Comparison of ENCODE assay signal across 8 cellular contexts in the genomic region with DNA sequence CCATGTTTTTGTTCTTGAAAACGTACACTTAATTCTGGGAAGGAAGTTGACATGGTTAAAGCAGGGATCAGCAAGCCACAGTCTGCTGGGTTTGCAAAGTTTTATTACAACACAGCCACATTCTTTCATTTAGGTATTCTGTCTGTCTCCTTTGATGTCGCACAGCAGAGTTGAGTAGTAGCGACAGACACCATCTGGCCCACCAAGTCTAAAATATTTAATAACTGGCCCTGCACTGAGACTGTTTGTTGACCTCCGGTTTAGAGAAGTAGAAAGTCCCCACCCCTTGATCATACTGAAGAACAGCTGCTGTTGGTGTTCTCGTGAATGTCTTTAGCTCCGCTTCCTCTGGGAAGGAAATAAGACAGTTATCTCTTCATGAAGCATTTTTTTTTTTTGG.
DNase-seq lines count a peak whose midpoint lies in the region; ATAC-seq and TF ChIP-seq lines count a peak whose summit lies in the region.

No MANE protein-coding gene starts in this region.

- H3K4me1 Mint-ChIP-seq in activated naive CD4-positive, alpha-beta T cell treated with anti-CD3 and anti-CD28 coated beads for 36 hours (ENCODE audit: low read depth) = peaks cover 31% of the 10 kb centered on the region

- H3K23ac ChIP-seq in mesenchymal stem cell (ENCODE audit: low read length in 2 of 2) = no peak overlapping the region

- H2BK12ac ChIP-seq in mesenchymal stem cell (ENCODE audit: low read length in 2 of 2) = no peak overlapping the region

- CTCF ChIA-PET in activated naive CD4-positive, alpha-beta T cell treated with anti-CD3 and anti-CD28 coated beads for 36 hours (lab: Charles Lee) = interaction anchor here (0.8 to 0.9 kb wide), 2 partner anchors 9 to 10 kb away, joined by 3 to 4 read pairs; no protein-coding TSS in a partner anchor

- ATAC-seq in GM18858 (IDR thresholded peaks at IDR 0.05; ENCODE audit: unreplicated experiment) (peak; percentile 67), HG02588 (IDR thresholded peaks at IDR 0.05; ENCODE audit: unreplicated experiment) (peak; percentile 49)

- H3K36me3 Mint-ChIP-seq in activated naive CD4-positive, alpha-beta T cell treated with anti-CD3 and anti-CD28 coated beads for 36 hours (ENCODE audit: low read depth) = peaks cover 26% of the 10 kb centered on the region

- no peak overlapping the region for H4K8ac ChIP-seq in mesenchymal stem cell (ENCODE audit: low read length)

- no peak overlapping the region for H2AK5ac ChIP-seq in mesenchymal stem cell (ENCODE audit: low read length, severe bottlenecking)

- no peak overlapping the region for H2BK120ac ChIP-seq in mesenchymal stem cell (ENCODE audit: low read depth, low read length)

- H2AFZ ChIP-seq in OCI-LY1 (ENCODE audit: low read length) (no peak overlapping the region), mesenchymal stem cell (ENCODE audit: low read depth, low read length) (no peak overlapping the region)

- peaks cover 4% of the 10 kb centered on the region for H3K9me3 Mint-ChIP-seq in activated naive CD4-positive, alpha-beta T cell treated with anti-CD3 and anti-CD28 coated beads for 36 hours

- no peaks in the 10 kb centered on the region for H3K9me2 ChIP-seq in OCI-LY1 (ENCODE audit: low read depth, low read length)

- H3K4me2 ChIP-seq in OCI-LY1 (ENCODE audit: low read length) = peak overlapping the region; percentile 70
- H3K4me2 ChIP-seq in mesenchymal stem cell (ENCODE audit: low read length, poor library complexity, severe bottlenecking) = no peak overlapping the region

- H3K4ac ChIP-seq in mesenchymal stem cell (ENCODE audit: low read depth in 1 of 2, low read length in 2 of 2) = no peak overlapping the region

- intact Hi-C loops in activated naive CD4-positive, alpha-beta T cell treated with anti-CD3 and anti-CD28 coated beads for 36 hours (cut with micrococcal nuclease) = loop anchor here (1.0 kb wide), 1 partner anchor 9 kb away; no protein-coding TSS in a partner anchor

- H3K18ac ChIP-seq in mesenchymal stem cell (ENCODE audit: low read depth in 1 of 2, low read length in 2 of 2) = no peak overlapping the region

- peak overlapping the region; percentile 95 for H3K27ac ChIP-seq in OCI-LY1 (ENCODE audit: low read depth, low read length, poor library complexity, severe bottlenecking)
- H3K27ac ChIP-seq in mesenchymal stem cell (ENCODE audit: low read length, poor library complexity, severe bottlenecking) = no peak overlapping the region

- no peak overlapping the region for H2BK15ac ChIP-seq in mesenchymal stem cell (ENCODE audit: low read depth, poor library complexity, severe bottlenecking)

- peaks cover 29% of the 10 kb centered on the region for H3K36me3 ChIP-seq in OCI-LY1 (ENCODE audit: insufficient read depth, low read length)
- H3K36me3 ChIP-seq in mesenchymal stem cell (ENCODE audit: control insufficient read depth in 1 of 2, insufficient read depth in 2 of 2, low read depth in 1 of 2, low read length in 2 of 2) = peaks cover 4% of the 10 kb centered on the region in 2 experiments

- 75% methylated on average over 6 of the region's 6 CpGs for WGBS in mesenchymal stem cell

- no peak overlapping the region for H3K14ac ChIP-seq in mesenchymal stem cell (ENCODE audit: low read length in 2 of 2)

- no peaks in the 10 kb centered on the region for H4K20me1 ChIP-seq in OCI-LY1 (ENCODE audit: insufficient read depth, low read length)

- H3K9ac ChIP-seq in OCI-LY1 (ENCODE audit: low read length) (peak overlapping the region; percentile 67), mesenchymal stem cell (ENCODE audit: low read length) (no peak overlapping the region)

- H3K79me1 ChIP-seq in mesenchymal stem cell (replicated peaks; ENCODE audit: low read length, poor library complexity, severe bottlenecking) = peaks cover 14% of the 10 kb centered on the region

- H3K4me3 ChIP-seq in OCI-LY1 (ENCODE audit: low read depth, low read length, poor library complexity, severe bottlenecking) = peak overlapping the region; percentile 62
- no peak overlapping the region for H3K4me3 ChIP-seq in mesenchymal stem cell (ENCODE audit: insufficient read depth in 1 of 2, low read depth in 1 of 2, low read length in 2 of 2)

- H3K27ac Mint-ChIP-seq in activated naive CD4-positive, alpha-beta T cell treated with anti-CD3 and anti-CD28 coated beads for 36 hours = no peak overlapping the region

- H3K27me3 Mint-ChIP-seq in activated naive CD4-positive, alpha-beta T cell treated with anti-CD3 and anti-CD28 coated beads for 36 hours (ENCODE audit: low read depth) = no peaks in the 10 kb centered on the region

- peaks cover 76% of the 10 kb centered on the region for H3K4me1 ChIP-seq in OCI-LY1 (ENCODE audit: insufficient read depth, low read length, severe bottlenecking)
- peaks cover 5% of the 10 kb centered on the region for H3K4me1 ChIP-seq in mesenchymal stem cell (ENCODE audit: control insufficient read depth, insufficient read depth, low read depth, low read length)

- TF ChIP-seq CTCF in OCI-LY1 (IDR thresholded peaks at IDR 0.05; ENCODE audit: low read length) = 0 out of 2 replicates have a peak, but pooled peaks have one; percentile 14

- H2BK5ac ChIP-seq in mesenchymal stem cell (ENCODE audit: low read depth, low read length, poor library complexity, severe bottlenecking) = no peak overlapping the region

- H3K79me2 ChIP-seq in OCI-LY1 (ENCODE audit: insufficient read depth, low read length) = peaks cover 14% of the 10 kb centered on the region

- no peak overlapping the region for H4K91ac ChIP-seq in mesenchymal stem cell (ENCODE audit: low read length)

- H3K4me3 Mint-ChIP-seq in activated naive CD4-positive, alpha-beta T cell treated with anti-CD3 and anti-CD28 coated beads for 36 hours = no peak overlapping the region

- no peaks in the 10 kb centered on the region for H3K27me3 ChIP-seq in OCI-LY1 (ENCODE audit: insufficient read depth, low read length)
- H3K27me3 ChIP-seq in mesenchymal stem cell (ENCODE audit: control insufficient read depth in 1 of 2, insufficient read depth in 1 of 2, low read length in 2 of 2) = no peaks in the 10 kb centered on the region

- H3K9me3 ChIP-seq in OCI-LY1 (ENCODE audit: low read length) = peaks cover 4% of the 10 kb centered on the region; the same call in 1 of the 2 replicates
- H3K9me3 ChIP-seq in mesenchymal stem cell (ENCODE audit: control insufficient read depth, low read length) = no peaks in the 10 kb centered on the region

- DNase-seq in mesenchymal stem cell = peak; percentile 39
- no peak for DNase-seq in NCI-H446 treated with DMSO at 0.1 percent for 48 hours (lab: John Stamatoyannopoulos, UW)
- DNase-seq in ecto neural progenitor cell (ENCODE audit: low spot score) = no peak
- no peak for DNase-seq in activated naive CD4-positive, alpha-beta T cell treated with anti-CD3 and anti-CD28 coated beads for 36 hours
- no peak for DNase-seq in DMS 273 treated with DMSO at 0.1 percent for 48 hours (lab: John Stamatoyannopoulos, UW)

- no peaks in the 10 kb centered on the region; the same call in 1 of the 2 replicates for H3F3A ChIP-seq in OCI-LY1 (ENCODE audit: insufficient read depth, low read length)
